ENCODE assay signal across 8 cellular contexts in the genomic region with DNA sequence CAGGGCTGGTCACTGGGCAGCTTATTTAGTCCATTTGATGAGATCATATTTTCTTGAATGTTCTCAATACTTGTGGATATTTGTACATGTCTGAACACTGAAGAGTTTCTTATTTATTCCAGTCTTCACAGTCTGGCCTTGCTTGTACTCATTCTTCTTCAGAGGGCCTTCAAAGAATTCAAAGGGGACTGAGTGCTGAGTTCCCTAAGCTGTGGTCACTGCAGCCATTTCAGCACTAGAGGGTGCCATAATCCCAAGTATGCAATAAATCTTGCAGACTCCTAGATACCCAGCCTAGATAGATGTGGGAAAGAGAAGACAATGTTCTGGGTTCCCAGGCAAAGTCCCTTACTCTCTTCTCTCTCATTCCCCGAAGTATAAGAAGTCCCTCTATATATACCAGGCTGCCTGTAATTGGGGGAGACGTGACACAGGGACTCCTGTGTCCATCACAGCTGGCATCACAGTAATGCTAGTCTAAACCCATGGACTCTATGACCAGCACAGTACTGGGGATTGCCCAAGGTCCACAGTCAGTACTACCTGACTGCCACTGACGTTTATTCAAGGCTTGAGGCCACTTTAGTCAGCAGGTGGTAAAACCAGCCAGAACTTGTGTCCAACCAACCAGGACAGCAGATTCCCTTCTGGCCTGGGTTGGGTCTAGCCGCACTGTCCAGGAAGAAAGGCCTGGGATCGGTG. TPM values are rescaled to one million over a fixed set of nuclear protein-coding genes. Genes with fewer than 3 reads are reported as not detected.
DNase-seq lines count a peak whose midpoint lies in the region; ATAC-seq, FAIRE-seq and TF ChIP-seq lines count a peak whose summit lies in the region.

No MANE protein-coding gene starts in this region.

- H2BK5ac ChIP-seq in H1 (ENCODE audit: low read depth, low read length), result no peak overlapping the region

- TF ChIP-seq POLR2A in H1 (IDR thresholded peaks at IDR 0.05; ENCODE audit: control extremely low read depth in 1 of 2, low read depth in 2 of 2, low read length in 2 of 2), result no peak
- no peak for TF ChIP-seq POLR2A in transverse colon (IDR thresholded peaks at IDR 0.05)
- no peak for TF ChIP-seq POLR2A in sigmoid colon (IDR thresholded peaks at IDR 0.05)

- H3K9me3 ChIP-seq in OCI-LY7 (ENCODE audit: low read length) (no peaks in the 10 kb centered on the region), H1 (ENCODE audit: insufficient read depth in 2 of 2, low read depth in 1 of 2, low read length in 1 of 2) (peaks cover 34 to 37% of the 10 kb centered on the region in 2 experiments), transverse colon (peaks cover 74 to 85% of the 10 kb centered on the region in 2 donors), sigmoid colon (peaks cover 24 to 62% (median 35%) of the 10 kb centered on the region in 4 donors)

- no peak overlapping the region for H2AK5ac ChIP-seq in H1 (ENCODE audit: low read depth, low read length)

- H4K20me1 ChIP-seq in OCI-LY7 (ENCODE audit: insufficient read depth, low read length), result no peaks in the 10 kb centered on the region
- no peaks in the 10 kb centered on the region for H4K20me1 ChIP-seq in H1 (replicated peaks in 1 of 2; ENCODE audit: control insufficient read depth in 1 of 2, insufficient read depth in 2 of 2, low read length in 2 of 2)

- H2AFZ ChIP-seq in OCI-LY7 (ENCODE audit: low read length) (no peak overlapping the region), H1 (ENCODE audit: low read length) (no peak overlapping the region)

- H3K36me3 ChIP-seq in OCI-LY7 (ENCODE audit: insufficient read depth, low read length), result no peaks in the 10 kb centered on the region
- peaks cover 0 to 22% (median 0%) of the 10 kb centered on the region in 4 experiments; a peak in 4 of 8 replicates for H3K36me3 ChIP-seq in H1 (ENCODE audit: control insufficient read depth in 2 of 4, insufficient read depth in 4 of 4, low read length in 3 of 4)
- peaks cover 0 to 14% (median 1%) of the 10 kb centered on the region in 4 donors for H3K36me3 ChIP-seq in transverse colon
- peaks cover 4 to 37% (median 7%) of the 10 kb centered on the region in 4 donors for H3K36me3 ChIP-seq in sigmoid colon

- H3K23me2 ChIP-seq in H1 (ENCODE audit: low read depth, low read length), result no peaks in the 10 kb centered on the region

- H3K27me3 ChIP-seq in H1 (replicated peaks in 1 of 4; ENCODE audit: control insufficient read depth in 3 of 4, extremely low read depth in 1 of 4, insufficient read depth in 3 of 4, low read length in 3 of 4), result no peaks in the 10 kb centered on the region
- H3K27me3 ChIP-seq in transverse colon, result no peaks in the 10 kb centered on the region
- no peaks in the 10 kb centered on the region for H3K27me3 ChIP-seq in sigmoid colon

- no peaks in the 10 kb centered on the region for H3K79me1 ChIP-seq in H1 (ENCODE audit: low read depth, low read length)

- WGBS in H1 (ENCODE audit: extremely low coverage in 1 of 2, insufficient coverage in 1 of 2, insufficient read length in 1 of 2, insufficient replicate concordance in 2 of 2, low coverage in 1 of 2, low lambda C conversion rate in 2 of 2, missing lambda C conversion rate in 1 of 2), 2 experiments, result 71% methylated on average over 5 of the region's 5 CpGs; no CpG with 5 or more reads in 1 of the 2 experiments
- 81% methylated on average over 5 of the region's 5 CpGs; no CpG with 5 or more reads in 1 of the 2 donors for WGBS in transverse colon (ENCODE audit: low coverage in 1 of 2), 2 donors
- WGBS in sigmoid colon, 2 donors, result 74 to 78% methylated on average over 5 of the region's 5 CpGs

- H3K14ac ChIP-seq in H1 (ENCODE audit: insufficient read length), result no peak overlapping the region

- no peak overlapping the region for H4K91ac ChIP-seq in H1 (replicated peaks; ENCODE audit: insufficient read length, low read length)

- TF ChIP-seq RAD21 in H1 (IDR thresholded peaks at IDR 0.05 in 1 of 2, conservative IDR thresholded peaks at IDR 0.05 in 1 of 2; ENCODE audit: low read depth in 2 of 2, low read length in 2 of 2), result peak; percentile 83 to 84

- no TSS peak for BruUV-seq in OCI-LY7 (replicated peaks; lab: Mats Ljungman, UMichigan)

- no peak overlapping the region for H3K18ac ChIP-seq in H1 (ENCODE audit: extremely low read depth, low read length)

- CTCF ChIA-PET in OCI-LY7 (lab: Charles Lee; ENCODE audit: unreplicated experiment) (no interaction called here), H1 (lab: Charles Lee; ENCODE audit: partially characterized antibody) (interaction anchor here (0.8 to 1.7 kb wide), 6 partner anchors 10 to 438 kb away, joined by 3 to 10 read pairs (median 4); a partner anchor contains a TSS)

- H3K27ac ChIP-seq in OCI-LY7 (ENCODE audit: low read depth, low read length, poor library complexity, severe bottlenecking), result no peak overlapping the region
- no peak overlapping the region for H3K27ac ChIP-seq in H1 (ENCODE audit: low read depth, low read length)
- H3K27ac ChIP-seq in transverse colon, result no peak overlapping the region
- no peak overlapping the region for H3K27ac ChIP-seq in sigmoid colon

- H2BK15ac ChIP-seq in H1 (ENCODE audit: low read length), result no peak overlapping the region

- no peak overlapping the region for H3K56ac ChIP-seq in H1 (replicated peaks; ENCODE audit: insufficient read length, low read depth, low read length)

- no peak overlapping the region for H3K23ac ChIP-seq in H1 (ENCODE audit: insufficient read length)

- in situ Hi-C loops in ACHN (cut with HindIII; ENCODE audit: low pct_ligation_motif_present, low pct_unique_long_range_greater_than_20kb, low sequenced_read_pairs) (no loop called here), transverse colon (cut with MboI; ENCODE audit: low pct_ligation_motif_present in 1 of 4, low pct_unique_long_range_greater_than_20kb in 1 of 4, low sequenced_read_pairs in 3 of 4) (no loop called here)

- H3K9me2 ChIP-seq in OCI-LY7 (ENCODE audit: insufficient read depth, low read length), result no peaks in the 10 kb centered on the region

- H3K4me3 ChIP-seq in OCI-LY7 (ENCODE audit: low read depth, low read length, poor library complexity, severe bottlenecking) (no peak overlapping the region), H1 (ENCODE audit: extremely low read depth in 1 of 4, insufficient read depth in 2 of 4, low read depth in 3 of 4, low read length in 4 of 4) (no peak overlapping the region), transverse colon (no peak overlapping the region), sigmoid colon (no peak overlapping the region)

- no peak overlapping the region for H2BK12ac ChIP-seq in H1 (ENCODE audit: low read depth, low read length)

- H2BK120ac ChIP-seq in H1 (replicated peaks; ENCODE audit: low read depth, low read length), result no peak overlapping the region

- H4K5ac ChIP-seq in H1 (ENCODE audit: insufficient read length, low read depth, low read length), result no peak overlapping the region

- H2BK20ac ChIP-seq in H1 (ENCODE audit: low read length), result no peak overlapping the region

- H3K4ac ChIP-seq in H1 (replicated peaks; ENCODE audit: insufficient read length, low read depth, low read length), result no peak overlapping the region

- intact Hi-C loops in OCI-LY7 (cut with micrococcal nuclease; ENCODE audit: unreplicated experiment), result loop anchor here (5.0 kb wide), 1 partner anchor 364 kb away; no protein-coding TSS in a partner anchor
- intact Hi-C loops in transverse colon (cut with DNase I; ENCODE audit: low total_unique reads), result no loop called here
- intact Hi-C loops in posterior vena cava (cut with DNase I), result no loop called here
- intact Hi-C loops in sigmoid colon (cut with DNase I), result no loop called here

- FAIRE-seq in H1 (lab: Jason Lieb, UNC), result peak; percentile 52

- H3K79me2 ChIP-seq in OCI-LY7 (ENCODE audit: insufficient read depth, low read depth, low read length), result no peaks in the 10 kb centered on the region
- no peaks in the 10 kb centered on the region for H3K79me2 ChIP-seq in H1 (ENCODE audit: control insufficient read depth in 1 of 2, insufficient read depth in 2 of 2, low read length in 2 of 2)

- POLR2A ChIA-PET in OCI-LY7 (lab: Charles Lee), result interaction anchor here (0.7 kb wide), 1 partner anchor 381 kb away, joined by 6 read pairs; no protein-coding TSS in a partner anchor
- POLR2A ChIA-PET in H1 (lab: Charles Lee; ENCODE audit: partially characterized antibody), result interaction anchor here (1.1 to 1.5 kb wide), 2 partner anchors 28 to 217 kb away, joined by 3 to 4 read pairs; a partner anchor contains a TSS

- TF ChIP-seq EP300 in H1 (IDR thresholded peaks at IDR 0.05; ENCODE audit: borderline replicate concordance in 1 of 2, low read depth in 2 of 2, low read length in 2 of 2), result no peak
- no peak for TF ChIP-seq EP300 in transverse colon (IDR thresholded peaks at IDR 0.05; ENCODE audit: low read depth)
- no peak for TF ChIP-seq EP300 in sigmoid colon (IDR thresholded peaks at IDR 0.05)

- ATAC-seq in GM19035 (IDR thresholded peaks at IDR 0.05; ENCODE audit: unreplicated experiment), result no peak

- TF ChIP-seq CTCF in GM12872 (IDR thresholded peaks at IDR 0.05; ENCODE audit: insufficient read depth, low read depth, low read length) (peak; percentile 58), OCI-LY7 (conservative IDR thresholded peaks at IDR 0.05; ENCODE audit: low read length) (peak; percentile 93), H1 (IDR thresholded peaks at IDR 0.05; ENCODE audit: control extremely low read depth in 1 of 3, insufficient read depth in 1 of 3, low read depth in 1 of 3, low read length in 3 of 3) (peak in 2 of 3 experiments; percentile 57 to 74; a peak in 3 of 4 replicates), transverse colon (IDR thresholded peaks at IDR 0.05) (peak in 3 of 5 experiments; percentile 25 to 32 (median 26)), sigmoid colon (IDR thresholded peaks at IDR 0.05) (no peak)

- no peak overlapping the region for H3K9ac ChIP-seq in H1 (replicated peaks in 1 of 4; ENCODE audit: extremely low read depth in 1 of 4, low read depth in 3 of 4, low read length in 3 of 4)

- H3K4me1 ChIP-seq in OCI-LY7 (ENCODE audit: insufficient read depth, low read length, poor library complexity, severe bottlenecking) (no peaks in the 10 kb centered on the region), H1 (replicated peaks in 1 of 4; ENCODE audit: control insufficient read depth in 3 of 4, insufficient read depth in 4 of 4, low read length in 3 of 4) (no peaks in the 10 kb centered on the region), transverse colon (no peaks in the 10 kb centered on the region), sigmoid colon (no peaks in the 10 kb centered on the region)

- no peak overlapping the region for H4K8ac ChIP-seq in H1 (ENCODE audit: extremely low read depth, insufficient read depth, low read length)

- H3K4me2 ChIP-seq in OCI-LY7 (ENCODE audit: low read length) (no peak overlapping the region), H1 (ENCODE audit: insufficient read depth in 1 of 2, low read depth in 2 of 2, low read length in 2 of 2) (no peak overlapping the region)

- DNase-seq in ACHN, result peak; percentile 49
- peak; percentile 74 for DNase-seq in OCI-LY7 (ENCODE audit: low spot score)
- peak in 1 of 2 experiments; percentile 56 for DNase-seq in H1 (ENCODE audit: low read depth in 1 of 2, low spot score in 2 of 2)
- DNase-seq in transverse colon, result peak; percentile 17
- no peak for DNase-seq in posterior vena cava (ENCODE audit: low spot score)
- DNase-seq in sigmoid colon, result no peak

RNA-seq across cellular contexts. Expression of a gene that starts 8.9 kb away (rescaled TPM):
- total RNA-seq in OCI-LY7 (2014; rRNA removed; shearing (Covaris generic)), result not detected in 2 replicates
- not detected in 2 replicates for total RNA-seq in OCI-LY7 (2022)
- total RNA-seq in H1 (2021; fragmentation: NEBNext Ultra II Directional; extraction: Animal tissue kit (Norgen Biotek cat#: 25700)), result 1.4 and 1.8 TPM in 2 replicates
- 0.57 and 0.71 TPM in 2 replicates for polyA plus RNA-seq in H1 (2011; rRNA removed)
- 0.88 TPM for polyA plus RNA-seq in H1 (2011; cell fraction: cytosol; rRNA removed)
- polyA plus RNA-seq in H1 (2011; cell fraction: nucleus; rRNA removed), result 1.3 TPM
- 1.2 to 2.4 TPM (median 1.7 TPM) in 4 replicates for polyA plus RNA-seq in H1 (2012, experiment 1 of 2)
- polyA plus RNA-seq in H1 (2012, experiment 2 of 2), result 0.28 TPM
- polyA plus RNA-seq in H1 (2013, experiment 1 of 2), result 1.5 TPM
- polyA plus RNA-seq in H1 (2013, experiment 2 of 2), result 1.3 TPM
- polyA minus RNA-seq in H1 (2011; rRNA and poly(A)+ RNA removed), result 1.9 TPM in 2 replicates
- polyA minus RNA-seq in H1 (2011; cell fraction: cytosol; rRNA and poly(A)+ RNA removed), result not detected
- polyA minus RNA-seq in H1 (2011; cell fraction: nucleus; rRNA and poly(A)+ RNA removed), result 2.1 TPM
- 10 to 100 TPM in 1 of 4 donors, under 1 TPM in 1, not detected in 2; 0.14 to 13.8 TPM for total RNA-seq in transverse colon
- total RNA-seq in posterior vena cava, result 1 to 10 TPM in 1 of 2 donors, under 1 TPM in 1; 0.88 to 1.2 TPM
- total RNA-seq in sigmoid colon, result 1 to 10 TPM in 3 of 4 donors, under 1 TPM in 1; 0.49 to 1.4 (median 1.2) TPM
- under 1 TPM in 1 of 3 donors, not detected in 2; 0.50 TPM for polyA plus RNA-seq in sigmoid colon

RNA-seq across cellular contexts. Expression of a gene that starts 11.5 kb away (rescaled TPM):
- 0.85 and 0.88 TPM in 2 replicates for total RNA-seq in OCI-LY7 (2014; rRNA removed; shearing (Covaris generic))
- total RNA-seq in OCI-LY7 (2022) (1.1 and 1.5 TPM in 2 replicates), transverse colon (10 to 100 TPM in 1 of 4 donors, 1 to 10 TPM in 2, under 1 TPM in 1; 0.75 to 25.9 (median 6.0) TPM), posterior vena cava (1 to 10 TPM; 6.3 to 8.1 TPM), sigmoid colon (10 to 100 TPM; 12.8 to 17.1 (median 15.5) TPM)
- 15.2 and 15.7 TPM in 2 replicates for total RNA-seq in H1 (2021; fragmentation: NEBNext Ultra II Directional; extraction: Animal tissue kit (Norgen Biotek cat#: 25700))
- polyA plus RNA-seq in H1 (2011; rRNA removed) (4.0 and 4.6 TPM in 2 replicates), sigmoid colon (1 to 10 TPM in 1 of 3 donors, under 1 TPM in 2; 0.23 to 3.4 (median 0.60) TPM)
- 7.5 TPM for polyA plus RNA-seq in H1 (2011; cell fraction: cytosol; rRNA removed)
- polyA plus RNA-seq in H1 (2011; cell fraction: nucleus; rRNA removed), result 10.2 TPM
- 6.6 to 8.3 TPM (median 7.3 TPM) in 4 replicates for polyA plus RNA-seq in H1 (2012, experiment 1 of 2)
- 0.62 TPM for polyA plus RNA-seq in H1 (2012, experiment 2 of 2)
- 8.4 TPM for polyA plus RNA-seq in H1 (2013, experiment 1 of 2)
- polyA plus RNA-seq in H1 (2013, experiment 2 of 2), result 7.8 TPM
- 24.0 and 36.0 TPM in 2 replicates for polyA minus RNA-seq in H1 (2011; rRNA and poly(A)+ RNA removed)
- polyA minus RNA-seq in H1 (2011; cell fraction: cytosol; rRNA and poly(A)+ RNA removed), result 15.3 TPM
- polyA minus RNA-seq in H1 (2011; cell fraction: nucleus; rRNA and poly(A)+ RNA removed), result 25.1 TPM

RNA-seq across cellular contexts. Expression of a gene that starts 21.7 kb away (rescaled TPM):
- total RNA-seq in OCI-LY7 (2014; rRNA removed; shearing (Covaris generic)), result 5.0 and 7.2 TPM in 2 replicates
- total RNA-seq in OCI-LY7 (2022) (6.7 and 10.5 TPM in 2 replicates), transverse colon (1 to 10 TPM; 1.6 to 6.8 (median 5.1) TPM), posterior vena cava (1 to 10 TPM; 8.2 to 8.3 TPM), sigmoid colon (10 to 100 TPM in 2 of 4 donors, 1 to 10 TPM in 2; 5.2 to 16.1 (median 11.1) TPM)
- 10.0 and 11.9 TPM in 2 replicates for total RNA-seq in H1 (2021; fragmentation: NEBNext Ultra II Directional; extraction: Animal tissue kit (Norgen Biotek cat#: 25700))
- polyA plus RNA-seq in H1 (2011; rRNA removed) (5.8 and 8.7 TPM in 2 replicates), sigmoid colon (1 to 10 TPM; 1.4 to 3.9 (median 3.0) TPM)
- 6.7 TPM for polyA plus RNA-seq in H1 (2011; cell fraction: cytosol; rRNA removed)
- polyA plus RNA-seq in H1 (2011; cell fraction: nucleus; rRNA removed), result 9.6 TPM
- 6.3 to 9.5 TPM (median 7.6 TPM) in 4 replicates for polyA plus RNA-seq in H1 (2012, experiment 1 of 2)
- polyA plus RNA-seq in H1 (2012, experiment 2 of 2), result 1.5 TPM
- 6.2 TPM for polyA plus RNA-seq in H1 (2013, experiment 1 of 2)
- polyA plus RNA-seq in H1 (2013, experiment 2 of 2), result 6.2 TPM
- polyA minus RNA-seq in H1 (2011; rRNA and poly(A)+ RNA removed), result 8.6 and 9.4 TPM in 2 replicates
- 7.0 TPM for polyA minus RNA-seq in H1 (2011; cell fraction: cytosol; rRNA and poly(A)+ RNA removed)
- polyA minus RNA-seq in H1 (2011; cell fraction: nucleus; rRNA and poly(A)+ RNA removed), result 9.5 TPM

RNA-seq across cellular contexts. Expression of a gene that starts 30.7 kb away (rescaled TPM):
- 27.1 and 30.1 TPM in 2 replicates for total RNA-seq in OCI-LY7 (2014; rRNA removed; shearing (Covaris generic))
- 14.2 and 18.0 TPM in 2 replicates for total RNA-seq in OCI-LY7 (2022)
- 24.4 and 30.3 TPM in 2 replicates for total RNA-seq in H1 (2021; fragmentation: NEBNext Ultra II Directional; extraction: Animal tissue kit (Norgen Biotek cat#: 25700))
- 15.2 and 20.4 TPM in 2 replicates for polyA plus RNA-seq in H1 (2011; rRNA removed)
- polyA plus RNA-seq in H1 (2011; cell fraction: cytosol; rRNA removed), result 19.3 TPM
- 26.8 TPM for polyA plus RNA-seq in H1 (2011; cell fraction: nucleus; rRNA removed)
- polyA plus RNA-seq in H1 (2012, experiment 1 of 2), result 17.4 to 18.3 TPM (median 18.1 TPM) in 4 replicates
- polyA plus RNA-seq in H1 (2012, experiment 2 of 2), result 13.4 TPM
- polyA plus RNA-seq in H1 (2013, experiment 1 of 2), result 26.0 TPM
- polyA plus RNA-seq in H1 (2013, experiment 2 of 2), result 26.6 TPM
- 30.4 and 45.7 TPM in 2 replicates for polyA minus RNA-seq in H1 (2011; rRNA and poly(A)+ RNA removed)
- 20.7 TPM for polyA minus RNA-seq in H1 (2011; cell fraction: cytosol; rRNA and poly(A)+ RNA removed)
- 35.9 TPM for polyA minus RNA-seq in H1 (2011; cell fraction: nucleus; rRNA and poly(A)+ RNA removed)
- total RNA-seq in transverse colon, result 10 to 100 TPM in 2 of 4 donors, 1 to 10 TPM in 1, under 1 TPM in 1; 0.75 to 19.1 (median 7.1) TPM
- 10 to 100 TPM in 1 of 2 donors, 1 to 10 TPM in 1; 7.1 to 10.2 TPM for total RNA-seq in posterior vena cava
- 1 to 10 TPM; 1.9 to 7.4 (median 4.0) TPM for total RNA-seq in sigmoid colon
- 10 to 100 TPM in 1 of 3 donors, 1 to 10 TPM in 2; 3.9 to 10.2 (median 6.7) TPM for polyA plus RNA-seq in sigmoid colon

RNA-seq across cellular contexts. Expression of a gene that starts 33.9 kb away (rescaled TPM):
- 9.6 and 12.0 TPM in 2 replicates for total RNA-seq in OCI-LY7 (2014; rRNA removed; shearing (Covaris generic))
- total RNA-seq in OCI-LY7 (2022) (6.1 and 8.7 TPM in 2 replicates), transverse colon (10 to 100 TPM in 1 of 4 donors, 1 to 10 TPM in 3; 4.5 to 11.0 (median 5.9) TPM), posterior vena cava (1 to 10 TPM; 5.7 to 7.2 TPM), sigmoid colon (10 to 100 TPM in 3 of 4 donors, 1 to 10 TPM in 1; 8.4 to 34.1 (median 20.9) TPM)
- 8.3 and 9.0 TPM in 2 replicates for total RNA-seq in H1 (2021; fragmentation: NEBNext Ultra II Directional; extraction: Animal tissue kit (Norgen Biotek cat#: 25700))
- polyA plus RNA-seq in H1 (2011; rRNA removed) (4.2 and 5.6 TPM in 2 replicates), sigmoid colon (1 to 10 TPM; 1.2 to 4.6 (median 1.6) TPM)
- polyA plus RNA-seq in H1 (2011; cell fraction: cytosol; rRNA removed), result 5.9 TPM
- polyA plus RNA-seq in H1 (2011; cell fraction: nucleus; rRNA removed), result 6.3 TPM
- 4.3 to 7.0 TPM (median 5.3 TPM) in 4 replicates for polyA plus RNA-seq in H1 (2012, experiment 1 of 2)
- polyA plus RNA-seq in H1 (2012, experiment 2 of 2), result 1.4 TPM
- 4.5 TPM for polyA plus RNA-seq in H1 (2013, experiment 1 of 2)
- 4.8 TPM for polyA plus RNA-seq in H1 (2013, experiment 2 of 2)
- 11.7 and 12.2 TPM in 2 replicates for polyA minus RNA-seq in H1 (2011; rRNA and poly(A)+ RNA removed)
- polyA minus RNA-seq in H1 (2011; cell fraction: cytosol; rRNA and poly(A)+ RNA removed), result 3.0 TPM
- polyA minus RNA-seq in H1 (2011; cell fraction: nucleus; rRNA and poly(A)+ RNA removed), result 13.8 TPM

Comparison
In these comparisons a context has a peak if more than half of its experiments do, and no peak if none do; other contexts are left out.
1. DNase-seq: peak in ACHN (single experiment), OCI-LY7 (single experiment) and transverse colon (single experiment); none in posterior vena cava (single experiment) and sigmoid colon (single experiment).
2. CTCF ChIP-seq: peak in GM12872 (single experiment), OCI-LY7 (single experiment), H1 (2 of 3) and transverse colon (3 of 5); none in sigmoid colon (0 of 4).